ENCODE assay signal across 1 cellular context in genomic region chr19:1605236-1606137, GRCh38.
TF ChIP-seq lines count a peak whose summit lies in the region.

Gene UQCR11, minus strand, starts transcription at chr19:1605462. Its CDS starts 53 bp downstream, at chr19:1605409.

TF ChIP-seq in HEK293, 187 proteins besides CTCF, POLR2A, EP300 and RAD21 (continued from another document and continues in another):
- TF ChIP-seq PRDM10 (tag by site-specific recombination; IDR thresholded peaks at IDR 0.05) (peak; percentile 60), ZNF311 (tag by site-specific recombination; IDR thresholded peaks at IDR 0.05; ENCODE audit: borderline replicate concordance) (no peak), ZNF501 (tag by site-specific recombination; IDR thresholded peaks at IDR 0.05) (peak; percentile 63; the same call in 1 of the 2 replicates), ZBTB6 (tag by site-specific recombination; IDR thresholded peaks at IDR 0.05) (no peak), ZNF155 (tag by site-specific recombination; IDR thresholded peaks at IDR 0.05) (no peak), WT1 (tag by site-specific recombination; IDR thresholded peaks at IDR 0.05) (no peak), ZBTB11 (tag by site-specific recombination; conservative IDR thresholded peaks at IDR 0.05; ENCODE audit: low read depth) (peak; percentile 91), ZNF626 (tag by site-specific recombination; IDR thresholded peaks at IDR 0.05) (no peak), ZNF114 (tag by site-specific recombination; IDR thresholded peaks at IDR 0.05) (no peak), HOXD13 (CRISPR knock-in tag; IDR thresholded peaks at IDR 0.05; ENCODE audit: borderline replicate concordance) (no peak), TSHZ1 (tag by site-specific recombination; IDR thresholded peaks at IDR 0.05; ENCODE audit: borderline replicate concordance) (peak; percentile 26; the same call in 1 of the 2 replicates), ZNF518A (tag by site-specific recombination; conservative IDR thresholded peaks at IDR 0.05; ENCODE audit: low read depth) (no peak), TCF7L2 (IDR thresholded peaks at IDR 0.05; ENCODE audit: borderline replicate concordance, low read depth, low read length) (no peak), PBX3 (CRISPR knock-in tag; IDR thresholded peaks at IDR 0.05) (0 out of 2 replicates have a peak, but pooled peaks have one; percentile 65), PRDM4 (tag by site-specific recombination; IDR thresholded peaks at IDR 0.05) (no peak; the same call in 1 of the 2 replicates), ZFP3 (tag by site-specific recombination; IDR thresholded peaks at IDR 0.05; ENCODE audit: low read depth) (no peak), REST (tag by site-specific recombination; IDR thresholded peaks at IDR 0.05) (peak; percentile 43; the same call in 1 of the 2 replicates), SP3 (tag by site-specific recombination; IDR thresholded peaks at IDR 0.05) (peak; percentile 72), ZNF302 (tag by site-specific recombination; IDR thresholded peaks at IDR 0.05; ENCODE audit: low read depth) (no peak), ZNF488 (tag by site-specific recombination; IDR thresholded peaks at IDR 0.05) (no peak), ZNF394 (tag by site-specific recombination; IDR thresholded peaks at IDR 0.05; ENCODE audit: borderline replicate concordance) (peak; percentile 48; the same call in 1 of the 2 replicates), ZNF521 (tag by site-specific recombination; IDR thresholded peaks at IDR 0.05) (no peak), ZNF132 (tag by site-specific recombination; IDR thresholded peaks at IDR 0.05; ENCODE audit: borderline replicate concordance) (no peak), SCRT1 (tag by site-specific recombination; IDR thresholded peaks at IDR 0.05; ENCODE audit: borderline replicate concordance) (no peak)
